8 cellular contexts compared by ENCODE assay signal in the genomic region with DNA sequence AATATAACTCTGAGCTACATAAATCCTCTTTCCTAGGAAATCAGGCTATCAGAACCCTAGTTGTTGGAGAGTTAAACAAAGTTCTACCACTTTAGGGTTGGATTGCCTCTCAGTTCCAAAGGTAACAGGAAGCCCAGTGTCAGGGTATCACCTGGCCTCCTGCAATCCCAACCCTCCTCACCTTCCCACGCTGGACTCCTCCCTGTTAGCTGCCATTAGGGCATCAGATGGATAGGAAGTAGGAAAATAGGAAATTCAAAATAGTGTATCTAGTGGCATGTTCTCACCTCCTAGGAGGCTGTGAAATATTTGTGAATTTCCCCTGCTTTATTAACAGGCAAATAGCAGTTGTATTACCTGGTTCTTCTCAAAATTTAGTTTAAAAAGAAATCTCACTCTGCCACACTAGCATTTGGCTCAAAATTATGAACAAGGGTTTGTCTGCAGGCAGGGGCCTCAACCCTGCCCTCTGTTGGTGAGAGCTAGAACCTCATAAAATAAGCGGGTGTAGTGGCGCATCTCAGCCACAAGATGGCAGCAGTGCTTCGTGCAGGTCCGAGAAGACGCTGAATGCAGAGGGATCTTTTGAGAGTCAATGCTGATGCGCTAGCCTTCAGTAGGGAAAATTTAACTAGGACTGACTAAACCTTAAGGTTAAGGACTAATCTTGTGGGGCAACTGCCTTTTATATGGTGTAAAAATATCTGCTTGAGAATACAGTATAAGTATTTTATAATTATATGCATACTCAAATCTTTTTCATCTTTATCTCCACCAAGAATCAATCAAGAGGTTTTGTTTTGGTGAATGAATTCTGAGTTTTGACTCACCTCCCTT.
DNase-seq lines count a peak whose midpoint lies in the region; ATAC-seq and TF ChIP-seq lines count a peak whose summit lies in the region.

No MANE protein-coding gene starts in this region.

- intact Hi-C loops in Caco-2 (cut with micrococcal nuclease; ENCODE audit: unreplicated experiment), result loop anchor here (1.0 to 5.0 kb wide), 4 partner anchors 111 to 769 kb away; no protein-coding TSS in a partner anchor
- intact Hi-C loops in activated CD4-positive, alpha-beta memory T cell treated with anti-CD3 and anti-CD28 coated beads for 36 hours (cut with micrococcal nuclease), result loop anchor here (1.0 to 2.0 kb wide), 4 partner anchors 209 to 914 kb away; no protein-coding TSS in a partner anchor

- H3K27me3 ChIP-seq in Caco-2 (replicated peaks; ENCODE audit: control insufficient read depth, insufficient read depth, low read length), result no peaks in the 10 kb centered on the region
- no peaks in the 10 kb centered on the region for H3K27me3 ChIP-seq in effector memory CD4-positive, alpha-beta T cell (replicated peaks; ENCODE audit: control insufficient read depth, insufficient read depth, low read length, poor library complexity, severe bottlenecking)

- H3K4me3 ChIP-seq in Caco-2 (ENCODE audit: low read depth, low read length), result no peak overlapping the region
- no peak overlapping the region for H3K4me3 ChIP-seq in effector memory CD4-positive, alpha-beta T cell (ENCODE audit: insufficient read depth, low read depth, low read length, poor library complexity, severe bottlenecking)

- H3K4me1 Mint-ChIP-seq in Caco-2 (ENCODE audit: low read depth, unreplicated experiment) (no peaks in the 10 kb centered on the region), memory B cell (no peaks in the 10 kb centered on the region)
- H3K4me1 Mint-ChIP-seq in activated CD4-positive, alpha-beta memory T cell treated with anti-CD3 and anti-CD28 coated beads for 36 hours (ENCODE audit: low read depth), result no peaks in the 10 kb centered on the region

- peak; percentile 83 for ATAC-seq in GM19467 (IDR thresholded peaks at IDR 0.05; ENCODE audit: unreplicated experiment)
- ATAC-seq in HG03575 (IDR thresholded peaks at IDR 0.05; ENCODE audit: extremely low read depth, insufficient number of reproducible peaks, low FRiP score, unreplicated experiment), result peak; percentile 73
- ATAC-seq in memory B cell (ENCODE audit: low read depth), result peak; percentile 83

- no peaks in the 10 kb centered on the region for H3K27me3 Mint-ChIP-seq in Caco-2 (ENCODE audit: insufficient read depth, unreplicated experiment)
- H3K27me3 Mint-ChIP-seq in activated CD4-positive, alpha-beta memory T cell treated with anti-CD3 and anti-CD28 coated beads for 36 hours, result no peaks in the 10 kb centered on the region
- H3K27me3 Mint-ChIP-seq in memory B cell, result no peaks in the 10 kb centered on the region

- no peak overlapping the region for H3K4me3 Mint-ChIP-seq in Caco-2 (ENCODE audit: unreplicated experiment)
- H3K4me3 Mint-ChIP-seq in activated CD4-positive, alpha-beta memory T cell treated with anti-CD3 and anti-CD28 coated beads for 36 hours, result no peak overlapping the region
- H3K4me3 Mint-ChIP-seq in memory B cell, result no peak overlapping the region

- DNase-seq in Caco-2 (peak; percentile 54 to 81), NCI-H82 (lab: John Stamatoyannopoulos, UW) (peak; percentile 77), memory B cell (ENCODE audit: low spot score in 2 of 2) (peak; percentile 89 to 92)
- peak; percentile 85 for DNase-seq in activated CD4-positive, alpha-beta memory T cell treated with anti-CD3 and anti-CD28 coated beads for 36 hours
- DNase-seq in effector memory CD4-positive, alpha-beta T cell, result peak; percentile 51 to 56 (median 53)
- peak; percentile 49 to 50 for DNase-seq in stimulated activated CD8-positive, alpha-beta memory T cell treated with anti-CD3 and anti-CD28 coated beads, Interleukin-2, amount 100 ng/mL, for 1 hour (ENCODE audit: low read depth in 2 of 2)

- BruUV-seq in Caco-2 (replicated peaks; lab: Mats Ljungman, UMichigan), result no TSS peak

- H3K9me3 Mint-ChIP-seq in Caco-2 (ENCODE audit: unreplicated experiment), result no peaks in the 10 kb centered on the region
- H3K9me3 Mint-ChIP-seq in activated CD4-positive, alpha-beta memory T cell treated with anti-CD3 and anti-CD28 coated beads for 36 hours, result no peaks in the 10 kb centered on the region
- H3K9me3 Mint-ChIP-seq in memory B cell, result no peaks in the 10 kb centered on the region

- peaks cover 4% of the 10 kb centered on the region; the same call in 1 of the 2 replicates for H3K4me1 ChIP-seq in Caco-2
- H3K4me1 ChIP-seq in effector memory CD4-positive, alpha-beta T cell (ENCODE audit: control insufficient read depth, insufficient read depth, low read length, poor library complexity, severe bottlenecking), result no peaks in the 10 kb centered on the region

- H3K9me3 ChIP-seq in Caco-2, result no peaks in the 10 kb centered on the region
- H3K9me3 ChIP-seq in effector memory CD4-positive, alpha-beta T cell (ENCODE audit: control insufficient read depth, low read length), result no peaks in the 10 kb centered on the region

- peak; percentile 100 for TF ChIP-seq CTCF in Caco-2 (IDR thresholded peaks at IDR 0.05; ENCODE audit: insufficient read depth in 1 of 2, low read depth in 1 of 2, low read length in 1 of 2, severe bottlenecking in 1 of 2, unreplicated experiment in 1 of 2)

- no peak overlapping the region for H3K27ac Mint-ChIP-seq in Caco-2 (ENCODE audit: unreplicated experiment)
- no peak overlapping the region for H3K27ac Mint-ChIP-seq in activated CD4-positive, alpha-beta memory T cell treated with anti-CD3 and anti-CD28 coated beads for 36 hours
- no peak overlapping the region for H3K27ac Mint-ChIP-seq in memory B cell

- POLR2A ChIA-PET in Caco-2 (lab: Charles Lee), result no interaction called here
- POLR2A ChIA-PET in activated CD4-positive, alpha-beta memory T cell treated with anti-CD3 and anti-CD28 coated beads for 36 hours (lab: Charles Lee), result no interaction called here

- CTCF ChIA-PET in Caco-2 (lab: Charles Lee), result interaction anchor here (0.7 to 4.0 kb wide), 9 partner anchors 8 to 718 kb away, joined by 3 to 70 read pairs (median 4); no protein-coding TSS in a partner anchor
- CTCF ChIA-PET in activated CD4-positive, alpha-beta memory T cell treated with anti-CD3 and anti-CD28 coated beads for 36 hours (lab: Charles Lee), result interaction anchor here (0.6 to 10.1 kb wide), 37 partner anchors 9 to 914 kb away, joined by 3 to 177 read pairs (median 4); no protein-coding TSS in a partner anchor

- H3K36me3 ChIP-seq in Caco-2 (ENCODE audit: control insufficient read depth, insufficient read depth, low read length), result no peaks in the 10 kb centered on the region
- H3K36me3 ChIP-seq in effector memory CD4-positive, alpha-beta T cell (ENCODE audit: control insufficient read depth, insufficient read depth, low read length), result no peaks in the 10 kb centered on the region

- H3K27ac ChIP-seq in effector memory CD4-positive, alpha-beta T cell (ENCODE audit: insufficient read depth, low read length, poor library complexity, severe bottlenecking), result no peak overlapping the region

- H3K36me3 Mint-ChIP-seq in Caco-2 (ENCODE audit: insufficient read depth, unreplicated experiment), result no peaks in the 10 kb centered on the region
- H3K36me3 Mint-ChIP-seq in activated CD4-positive, alpha-beta memory T cell treated with anti-CD3 and anti-CD28 coated beads for 36 hours, result no peaks in the 10 kb centered on the region
- no peaks in the 10 kb centered on the region for H3K36me3 Mint-ChIP-seq in memory B cell
